In genomic region chr9:135821116-135821515, GRCh38 we compare ENCODE assay signal across 24 cellular contexts.
"Had no signal": no experiment of that assay in that cellular context is flagged by ENCODE, and none has a peak within 500 bp of the region (broad histone marks: within the 10 kb centered on the region; RNA-seq: fewer than 3 reads in every experiment).

No MANE protein-coding gene starts in this region.

- H3K9me3 ChIP-seq: colonic mucosa, right atrium auricular region, sigmoid colon, thoracic aorta, uterus had no signal

- H3K27me3 Mint-ChIP-seq: stimulated activated naive B cell treated with anti-CD40 and anti-IgM and Interleukin-4, amounts not matched to agents 10 μg/mL and 1 μg/mL and 100 μg/mL, for 72 hours; stimulated activated naive CD8-positive, alpha-beta T cell treated with anti-CD3 and anti-CD28 coated beads, Interleukin-15, amount 100 ng/mL, for 72 hours had no signal

- H3K36me3 ChIP-seq: uterus had no signal

- ATAC-seq: foreskin keratinocyte; left lobe of liver; natural killer cell; stimulated activated naive B cell treated with anti-CD40 and anti-IgM and Interleukin-4, amounts not matched to agents 10 μg/mL and 1 μg/mL and 100 μg/mL, for 72 hours; stimulated activated naive CD8-positive, alpha-beta T cell treated with anti-CD3 and anti-CD28 coated beads, Interleukin-15, amount 100 ng/mL, for 72 hours had no signal

- H3K4me1 Mint-ChIP-seq: endodermal cell, mesothelial cell of epicardium, neural progenitor cell had no signal

- H3K9me3 Mint-ChIP-seq: endodermal cell; mesothelial cell of epicardium; natural killer cell; neural progenitor cell; stimulated activated naive B cell treated with anti-CD40 and anti-IgM and Interleukin-4, amounts not matched to agents 10 μg/mL and 1 μg/mL and 100 μg/mL, for 72 hours; stimulated activated naive CD8-positive, alpha-beta T cell treated with anti-CD3 and anti-CD28 coated beads, Interleukin-15, amount 100 ng/mL, for 72 hours had no signal

- H3K27ac Mint-ChIP-seq: endodermal cell; mesothelial cell of epicardium; natural killer cell; neural progenitor cell; stimulated activated naive B cell treated with anti-CD40 and anti-IgM and Interleukin-4, amounts not matched to agents 10 μg/mL and 1 μg/mL and 100 μg/mL, for 72 hours had no signal

- H3K4me3 Mint-ChIP-seq: endodermal cell; mesothelial cell of epicardium; natural killer cell; neural progenitor cell; stimulated activated naive B cell treated with anti-CD40 and anti-IgM and Interleukin-4, amounts not matched to agents 10 μg/mL and 1 μg/mL and 100 μg/mL, for 72 hours; stimulated activated naive CD8-positive, alpha-beta T cell treated with anti-CD3 and anti-CD28 coated beads, Interleukin-15, amount 100 ng/mL, for 72 hours had no signal

- H3K27me3 ChIP-seq: colonic mucosa, foreskin keratinocyte, neural progenitor cell, right atrium auricular region, sigmoid colon, uterus had no signal

- H3K4me2 ChIP-seq: neural progenitor cell had no signal

- DNase-seq: cerebellar nuclear complex; colonic mucosa; effector CD4-positive, alpha-beta T cell; endodermal cell; erythroblast; foreskin keratinocyte; hypothalamus; kidney glomerular epithelial cell; natural killer cell; occipital lobe; sigmoid colon; stimulated activated CD4-positive, alpha-beta T cell treated with anti-CD3 and anti-CD28 coated beads, Interleukin-2, amount 100 ng/mL, for 24 hours; stimulated activated CD4-positive, alpha-beta T cell treated with anti-CD3 and anti-CD28 coated beads, Interleukin-4, amount 100 ng/mL, for 4 hours; stimulated activated naive B cell treated with anti-CD40 and anti-IgM and Interleukin-4, amounts not matched to agents 10 μg/mL and 1 μg/mL and 100 μg/mL, for 72 hours; stimulated activated naive CD8-positive, alpha-beta T cell treated with anti-CD3 and anti-CD28 coated beads, Interleukin-15, amount 100 ng/mL, for 72 hours; substantia nigra; trophoblast cell; uterus had no signal

- H2AFZ ChIP-seq: neural progenitor cell had no signal

- H3K4me1 ChIP-seq: colonic mucosa, foreskin keratinocyte, neural progenitor cell, right atrium auricular region, sigmoid colon, uterus had no signal

- H3K27ac ChIP-seq: colonic mucosa, foreskin keratinocyte, neural progenitor cell, right atrium auricular region, sigmoid colon, skin epidermis, thoracic aorta, uterus had no signal

- H3K4me3 ChIP-seq: colonic mucosa, neural progenitor cell, right atrium auricular region, sigmoid colon, skin epidermis, thoracic aorta, uterus had no signal
